In genomic region chr20:36315545-36316351, GRCh38 we compare ENCODE assay signal across 1 cellular context.
TF ChIP-seq lines count a peak whose summit lies in the region.

No MANE protein-coding gene starts in this region.

TF ChIP-seq in HepG2, 621 proteins besides CTCF, POLR2A, EP300 and RAD21 (continued from another document):
- 0 out of 2 replicates have a peak, but pooled peaks have one; percentile 23 for TF ChIP-seq ZNF574 (CRISPR knock-in tag; IDR thresholded peaks at IDR 0.05)
